ENCODE assay signal across 20 cellular contexts in genomic region chr14:47872588-47872987, GRCh38.
A peak's percentile ranks its signal among the peaks of the same experiment; 100 is the strongest.
DNase-seq lines count a peak whose midpoint lies in the region; ATAC-seq and TF ChIP-seq lines count a peak whose summit lies in the region.
"Had no signal": no experiment of that assay in that cellular context is flagged by ENCODE, and none has a peak within 500 bp of the region (broad histone marks: within the 10 kb centered on the region; RNA-seq: fewer than 3 reads in every experiment).

No MANE protein-coding gene starts in this region.

- no peaks in the 10 kb centered on the region for H3K9me3 Mint-ChIP-seq in endodermal cell
- H3K9me3 Mint-ChIP-seq: H9 had no signal

- H3K79me2 ChIP-seq in PC-3 (ENCODE audit: low read length), result no peaks in the 10 kb centered on the region

- intact Hi-C loops in PC-3 (cut with micrococcal nuclease), result no loop called here

- ATAC-seq in PC-3, result peak; percentile 51; the same call in 1 of the 2 replicates
- ATAC-seq: CD8-positive, alpha-beta T cell; HCT116 had no signal

- no peak overlapping the region for H3K4me3 ChIP-seq in PC-3 (ENCODE audit: low read length)
- no peak overlapping the region for H3K4me3 ChIP-seq in endodermal cell (ENCODE audit: low read length)
- H3K4me3 ChIP-seq: BLaER1 had no signal

- no peaks in the 10 kb centered on the region for H3K9me2 ChIP-seq in PC-3 (replicated peaks; ENCODE audit: low read length)

- no peak overlapping the region for H3K4me3 Mint-ChIP-seq in endodermal cell
- H3K4me3 Mint-ChIP-seq: B cell; CD4-positive, CD25-positive, alpha-beta regulatory T cell; CD8-positive, alpha-beta T cell; H9; HFFc6 had no signal

- peak; percentile 7 for DNase-seq in H4 (ENCODE audit: low spot score)
- DNase-seq in PC-3, result no peak
- DNase-seq in endodermal cell, result no peak
- DNase-seq in inferior parietal cortex (ENCODE audit: extremely low spot score), result no peak
- DNase-seq in KBM-7, result no peak
- DNase-seq in iPS-NIHi11 (ENCODE audit: low spot score), result no peak
- DNase-seq: Caco-2; CD4-positive, CD25-positive, alpha-beta regulatory T cell; CD8-positive, alpha-beta T cell; DMS153; DMS79; EL; GDM1; GOT3; H9; HFFc6 had no signal

- peaks cover 3% of the 10 kb centered on the region for H3K36me3 Mint-ChIP-seq in endodermal cell (ENCODE audit: low read depth)
- H3K36me3 Mint-ChIP-seq: CD4-positive, CD25-positive, alpha-beta regulatory T cell; CD8-positive, alpha-beta T cell had no signal

- POLR2A ChIA-PET in PC-3 (lab: Charles Lee; ENCODE audit: unreplicated experiment), result no interaction called here

- no peaks in the 10 kb centered on the region for H3K4me1 Mint-ChIP-seq in endodermal cell
- H3K4me1 Mint-ChIP-seq: B cell; CD4-positive, CD25-positive, alpha-beta regulatory T cell; H9 had no signal

- H3K9me3 ChIP-seq in PC-3 (ENCODE audit: low read length) (no peaks in the 10 kb centered on the region), endodermal cell (ENCODE audit: control insufficient read depth, low read length) (no peaks in the 10 kb centered on the region)
- H3K9me3 ChIP-seq: BLaER1, Caco-2 had no signal

- no peaks in the 10 kb centered on the region for H3K4me1 ChIP-seq in PC-3 (ENCODE audit: insufficient read depth, low read length)
- no peaks in the 10 kb centered on the region for H3K4me1 ChIP-seq in endodermal cell (ENCODE audit: control insufficient read depth, insufficient read depth, low read length)
- H3K4me1 ChIP-seq: BLaER1, Caco-2 had no signal

- H3K27me3 ChIP-seq in PC-3 (ENCODE audit: low read length), result no peaks in the 10 kb centered on the region
- H3K27me3 ChIP-seq in endodermal cell (ENCODE audit: control insufficient read depth, insufficient read depth, low read length, poor library complexity, severe bottlenecking), result no peaks in the 10 kb centered on the region
- H3K27me3 ChIP-seq: BLaER1 had no signal

- no TSS peak for BruUV-seq in PC-3 (replicated peaks; lab: Mats Ljungman, UMichigan)

- no peaks in the 10 kb centered on the region for H4K20me1 ChIP-seq in PC-3 (ENCODE audit: low read length)
- H4K20me1 ChIP-seq: BLaER1 had no signal

- no peak overlapping the region for H3K27ac ChIP-seq in PC-3 (ENCODE audit: low read length)
- H3K27ac ChIP-seq in endodermal cell (ENCODE audit: low read depth, low read length), result no peak overlapping the region
- H3K27ac ChIP-seq: BLaER1, C4-2B had no signal

- no peak for TF ChIP-seq CTCF in PC-3 (conservative IDR thresholded peaks at IDR 0.05; ENCODE audit: low read depth, low read length)
- peak; percentile 45 for TF ChIP-seq CTCF in endodermal cell (conservative IDR thresholded peaks at IDR 0.05)

- no peak overlapping the region for H2AFZ ChIP-seq in PC-3 (ENCODE audit: low read length)

- H3K9ac ChIP-seq in PC-3 (ENCODE audit: low read length) (no peak overlapping the region), endodermal cell (ENCODE audit: extremely low read depth, low read length, poor library complexity, severe bottlenecking) (no peak overlapping the region)
- H3K9ac ChIP-seq: BLaER1 had no signal

- H3F3A ChIP-seq in PC-3 (ENCODE audit: low read length, unreplicated experiment), result no peaks in the 10 kb centered on the region

- CTCF ChIA-PET in PC-3 (lab: Charles Lee), result no interaction called here

- H3K27ac Mint-ChIP-seq in endodermal cell, result no peak overlapping the region
- H3K27ac Mint-ChIP-seq: B cell; CD8-positive, alpha-beta T cell; H9; HFFc6 had no signal

- no peak overlapping the region for H3K4me2 ChIP-seq in PC-3 (ENCODE audit: low read length)
- H3K4me2 ChIP-seq: BLaER1 had no signal

- in situ Hi-C loops in KBM-7 (cut with MboI; ENCODE audit: low pct_unique_long_range_greater_than_20kb, low sequenced_read_pairs), result no loop called here

- no peaks in the 10 kb centered on the region for H3K27me3 Mint-ChIP-seq in endodermal cell (ENCODE audit: insufficient read depth)
- H3K27me3 Mint-ChIP-seq: B cell; CD4-positive, CD25-positive, alpha-beta regulatory T cell had no signal

- whole genome bisulfite sequencing in endodermal cell (ENCODE audit: insufficient coverage in 1 of 2, insufficient read length in 1 of 2), 2 experiments, result 88 to 94% methylated on average over 2 of the region's 2 CpGs

- H3K36me3 ChIP-seq in PC-3 (ENCODE audit: low read depth, low read length) (no peaks in the 10 kb centered on the region), endodermal cell (ENCODE audit: control insufficient read depth, insufficient read depth, low read length) (no peaks in the 10 kb centered on the region)
- H3K36me3 ChIP-seq: BLaER1 had no signal
